In genomic region chr15:78018968-78019644, GRCh38 we compare ENCODE assay signal across 10 cellular contexts. TPM values are rescaled to one million over a fixed set of nuclear protein-coding genes. Genes with fewer than 3 reads are reported as not detected.
DNase-seq lines count a peak whose midpoint lies in the region; ATAC-seq and TF ChIP-seq lines count a peak whose summit lies in the region.
"Had no signal": no experiment of that assay in that cellular context is flagged by ENCODE, and none has a peak within 500 bp of the region (broad histone marks: within the 10 kb centered on the region; RNA-seq: fewer than 3 reads in every experiment).

No MANE protein-coding gene starts in this region.

- peak overlapping the region; percentile 47 for H3K27ac Mint-ChIP-seq in CD8-positive, alpha-beta T cell

- DNase-seq in CD8-positive, alpha-beta T cell: peak in 3 of 7 experiments; percentile 17 to 38 (median 20)
- DNase-seq in UCSD-AML1 (lab: John Stamatoyannopoulos, UW; ENCODE audit: unreplicated experiment) (peak; percentile 38), medulla oblongata (ENCODE audit: extremely low spot score) (peak; percentile 64), HAP-1 (ENCODE audit: low spot score in 2 of 2) (no peak), NCI-H2081 (lab: John Stamatoyannopoulos, UW) (no peak), epidermal melanocyte (ENCODE audit: insufficient read length, low spot score) (no peak)
- DNase-seq: foreskin keratinocyte, SJCRH30 had no signal

- POLR2A ChIA-PET in CD8-positive, alpha-beta T cell (lab: Charles Lee): no interaction called here

- H3K27ac ChIP-seq in CD8-positive, alpha-beta T cell (ENCODE audit: low read depth, low read length): no peak overlapping the region
- H3K27ac ChIP-seq: foreskin keratinocyte, SJCRH30 had no signal

- H3K4me1 ChIP-seq in CD8-positive, alpha-beta T cell (ENCODE audit: insufficient read depth, low read length): peaks cover 6% of the 10 kb centered on the region
- H3K4me1 ChIP-seq in HAP-1: no peaks in the 10 kb centered on the region
- H3K4me1 ChIP-seq: foreskin keratinocyte had no signal

- in situ Hi-C loops in HAP-1 (cut with MboI; ENCODE audit: low sequenced_read_pairs): no loop called here

- no peaks in the 10 kb centered on the region for H3K9me3 ChIP-seq in CD8-positive, alpha-beta T cell (ENCODE audit: low read length)
- no peaks in the 10 kb centered on the region for H3K9me3 ChIP-seq in HAP-1
- H3K9me3 ChIP-seq: SJCRH30 had no signal

- no peaks in the 10 kb centered on the region for H3K9me3 Mint-ChIP-seq in CD8-positive, alpha-beta T cell

- H3K27me3 ChIP-seq in CD8-positive, alpha-beta T cell (ENCODE audit: insufficient read depth, low read length): no peaks in the 10 kb centered on the region
- H3K27me3 ChIP-seq in HAP-1 (ENCODE audit: low read depth): no peaks in the 10 kb centered on the region
- H3K27me3 ChIP-seq: foreskin keratinocyte, SJCRH30 had no signal

- H3K4me3 Mint-ChIP-seq in CD8-positive, alpha-beta T cell: no peak overlapping the region

- peaks cover 23% of the 10 kb centered on the region for H3K4me1 Mint-ChIP-seq in CD8-positive, alpha-beta T cell (ENCODE audit: low read depth)

- H3K4me3 ChIP-seq in CD8-positive, alpha-beta T cell (ENCODE audit: low read depth, low read length): no peak overlapping the region
- H3K4me3 ChIP-seq in HAP-1: no peak overlapping the region
- H3K4me3 ChIP-seq: SJCRH30 had no signal

- CTCF ChIA-PET in CD8-positive, alpha-beta T cell (lab: Charles Lee): interaction anchor here (0.9 to 1.7 kb wide), 6 partner anchors 15 to 221 kb away, joined by 3 to 14 read pairs (median 3); no protein-coding TSS in a partner anchor

- no peak for TF ChIP-seq CTCF in CD8-positive, alpha-beta T cell (IDR thresholded peaks at IDR 0.05)

- peaks cover 79% of the 10 kb centered on the region for H3K36me3 Mint-ChIP-seq in CD8-positive, alpha-beta T cell

- intact Hi-C loops in CD8-positive, alpha-beta T cell (cut with DNase I, micrococcal nuclease): loop anchor here in 1 of 2 experiments (2.0 kb wide), 1 partner anchor 16 kb away; no protein-coding TSS in a partner anchor

- ATAC-seq in CD8-positive, alpha-beta T cell: peak; percentile 83
- ATAC-seq in GM21447 (IDR thresholded peaks at IDR 0.05; ENCODE audit: unreplicated experiment) (peak; percentile 66), GM18511 (IDR thresholded peaks at IDR 0.05; ENCODE audit: unreplicated experiment) (no peak)
- ATAC-seq: foreskin keratinocyte had no signal

- no peaks in the 10 kb centered on the region for H3K27me3 Mint-ChIP-seq in CD8-positive, alpha-beta T cell (ENCODE audit: low read depth)

- H3K36me3 ChIP-seq in CD8-positive, alpha-beta T cell (ENCODE audit: insufficient read depth, low read length): peaks cover 35% of the 10 kb centered on the region
- peaks cover 30% of the 10 kb centered on the region for H3K36me3 ChIP-seq in HAP-1 (replicated peaks)

RNA-seq across cellular contexts. Expression of gene TBC1D2B, which starts 58.4 kb away (rescaled TPM):
- total RNA-seq in CD8-positive, alpha-beta T cell: 100 to 1,000 TPM in 1 of 2 experiments, 10 to 100 TPM in 1; 88.7 to 101 TPM

Comparison
In these comparisons a context has a peak if more than half of its experiments do, and no peak if none do; other contexts are left out.
1. DNase-seq: peak in UCSD-AML1 (single experiment) and medulla oblongata (single experiment); none in HAP-1 (0 of 2), NCI-H2081 (0 of 2) and epidermal melanocyte (single experiment).